In the genomic region with DNA sequence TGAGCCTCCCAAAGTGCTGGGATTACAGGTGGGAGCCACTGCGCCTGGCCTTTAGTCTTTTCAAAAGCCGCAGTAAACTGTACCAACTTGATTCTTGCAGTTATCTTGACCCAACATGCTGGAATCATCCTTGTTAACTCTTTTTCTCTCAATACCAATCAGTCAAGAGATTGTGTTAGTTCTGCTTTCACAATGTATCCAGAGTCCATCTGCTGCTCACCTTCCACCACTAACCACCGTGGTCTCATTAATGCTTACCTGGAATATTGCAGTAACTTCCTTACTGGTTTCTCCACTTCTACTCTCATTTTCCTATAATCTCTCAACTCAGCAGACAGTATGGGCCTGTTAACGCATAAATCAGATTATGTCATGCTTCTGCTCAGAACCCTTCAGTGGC, we compare ENCODE assay signal across 14 cellular contexts.
DNase-seq lines count a peak whose midpoint lies in the region; ATAC-seq and TF ChIP-seq lines count a peak whose summit lies in the region.
"Had no signal": no experiment of that assay in that cellular context is flagged by ENCODE, and none has a peak within 500 bp of the region (broad histone marks: within the 10 kb centered on the region; RNA-seq: fewer than 3 reads in every experiment).

No MANE protein-coding gene starts in this region.

- H3K27ac ChIP-seq in hepatocyte, result peak overlapping the region; percentile 25
- no peak overlapping the region for H3K27ac ChIP-seq in mesenchymal stem cell (ENCODE audit: low read length, poor library complexity, severe bottlenecking)
- H3K27ac ChIP-seq in Karpas-422 (ENCODE audit: low read length), result no peak overlapping the region
- H3K27ac ChIP-seq: 22Rv1, GM23248 had no signal

- POLR2A ChIA-PET in activated CD4-positive, alpha-beta T cell treated with anti-CD3 and anti-CD28 coated beads, Interleukin-2, amount 10 ng/mL, durations not matched to agents 7 days and 5 days (lab: Charles Lee), result no interaction called here

- ATAC-seq in GM21717 (IDR thresholded peaks at IDR 0.05; ENCODE audit: unreplicated experiment) (no peak), HG02759 (IDR thresholded peaks at IDR 0.05; ENCODE audit: unreplicated experiment) (no peak)

- H3K9ac ChIP-seq in mesenchymal stem cell (ENCODE audit: low read length) (no peak overlapping the region), Karpas-422 (ENCODE audit: low read length) (no peak overlapping the region)
- H3K9ac ChIP-seq: GM23248 had no signal

- H3K9me2 ChIP-seq in hepatocyte (replicated peaks; ENCODE audit: insufficient read depth), result no peaks in the 10 kb centered on the region
- H3K9me2 ChIP-seq in Karpas-422 (replicated peaks; ENCODE audit: insufficient read depth, low read length), result no peaks in the 10 kb centered on the region

- H3K4ac ChIP-seq in mesenchymal stem cell (ENCODE audit: low read depth in 1 of 2, low read length in 2 of 2), result no peak overlapping the region

- H3K18ac ChIP-seq in mesenchymal stem cell (ENCODE audit: low read depth in 1 of 2, low read length in 2 of 2), result no peak overlapping the region

- H3K9me3 ChIP-seq in hepatocyte (ENCODE audit: low read depth) (no peaks in the 10 kb centered on the region), mesenchymal stem cell (ENCODE audit: control insufficient read depth, low read length) (no peaks in the 10 kb centered on the region), Karpas-422 (ENCODE audit: low read length) (no peaks in the 10 kb centered on the region)

- CTCF ChIA-PET in activated CD4-positive, alpha-beta T cell treated with anti-CD3 and anti-CD28 coated beads, Interleukin-2, amount 10 ng/mL, durations not matched to agents 7 days and 5 days (lab: Charles Lee), result no interaction called here

- H2BK5ac ChIP-seq in mesenchymal stem cell (ENCODE audit: low read depth, low read length, poor library complexity, severe bottlenecking), result no peak overlapping the region

- H3K36me3 Mint-ChIP-seq in activated CD4-positive, alpha-beta T cell treated with anti-CD3 and anti-CD28 coated beads, Interleukin-2, amount 10 ng/mL, durations not matched to agents 7 days and 5 days (ENCODE audit: low read depth), result peaks cover 30% of the 10 kb centered on the region

- H2AK5ac ChIP-seq in mesenchymal stem cell (ENCODE audit: low read length, severe bottlenecking), result no peak overlapping the region

- no peak for DNase-seq in activated CD4-positive, alpha-beta T cell treated with anti-CD3 and anti-CD28 coated beads, Interleukin-2, amount 10 ng/mL, durations not matched to agents 7 days and 5 days
- no peak for DNase-seq in activated CD4-positive, alpha-beta T cell treated with anti-CD3 and anti-CD28 coated beads, Interleukin-2, amount 50 U/mL, for 4 hours
- peak; percentile 5 for DNase-seq in HuH-7 (ENCODE audit: low spot score)
- DNase-seq in hepatocyte (ENCODE audit: low spot score), result no peak
- DNase-seq in mesenchymal stem cell, result no peak
- no peak for DNase-seq in Karpas-422
- DNase-seq: DMS 273 treated with DMSO at 0.1 percent for 48 hours, EL, GM23248, H7 had no signal

- H2BK12ac ChIP-seq in mesenchymal stem cell (ENCODE audit: low read length in 2 of 2), result no peak overlapping the region

- TF ChIP-seq CTCF in hepatocyte (IDR thresholded peaks at IDR 0.05; ENCODE audit: poor library complexity), result no peak

- H3K4me1 ChIP-seq in hepatocyte (ENCODE audit: insufficient read depth) (no peaks in the 10 kb centered on the region), mesenchymal stem cell (ENCODE audit: control insufficient read depth, insufficient read depth, low read depth, low read length) (no peaks in the 10 kb centered on the region), Karpas-422 (ENCODE audit: low read length) (no peaks in the 10 kb centered on the region)

- H3K79me2 ChIP-seq in hepatocyte (peaks cover 8% of the 10 kb centered on the region), Karpas-422 (ENCODE audit: low read length) (peaks cover 47% of the 10 kb centered on the region)

- peak overlapping the region; percentile 66 for H4K8ac ChIP-seq in mesenchymal stem cell (ENCODE audit: low read length)

- H2BK15ac ChIP-seq in mesenchymal stem cell (ENCODE audit: low read depth, poor library complexity, severe bottlenecking), result no peak overlapping the region

- no peak overlapping the region for H3K4me3 ChIP-seq in hepatocyte
- no peak overlapping the region for H3K4me3 ChIP-seq in mesenchymal stem cell (ENCODE audit: insufficient read depth in 1 of 2, low read depth in 1 of 2, low read length in 2 of 2)
- H3K4me3 ChIP-seq in Karpas-422 (ENCODE audit: low read length), result no peak overlapping the region
- H3K4me3 ChIP-seq: GM23248 had no signal

- H3K4me1 Mint-ChIP-seq in activated CD4-positive, alpha-beta T cell treated with anti-CD3 and anti-CD28 coated beads, Interleukin-2, amount 10 ng/mL, durations not matched to agents 7 days and 5 days, result peaks cover 7% of the 10 kb centered on the region
- H3K4me1 Mint-ChIP-seq: CD14-positive monocyte had no signal

- H3K27ac Mint-ChIP-seq in activated CD4-positive, alpha-beta T cell treated with anti-CD3 and anti-CD28 coated beads, Interleukin-2, amount 10 ng/mL, durations not matched to agents 7 days and 5 days, result peak overlapping the region; percentile 72

- H2AFZ ChIP-seq in hepatocyte, result no peak overlapping the region
- H2AFZ ChIP-seq in mesenchymal stem cell (ENCODE audit: low read depth, low read length), result no peak overlapping the region
- H2AFZ ChIP-seq in Karpas-422 (ENCODE audit: low read length), result no peak overlapping the region
- H2AFZ ChIP-seq: GM23248 had no signal

- H3K23ac ChIP-seq in mesenchymal stem cell (ENCODE audit: low read length in 2 of 2), result no peak overlapping the region

- no peak overlapping the region for H4K91ac ChIP-seq in mesenchymal stem cell (ENCODE audit: low read length)

- peaks cover 17% of the 10 kb centered on the region for H3K79me1 ChIP-seq in mesenchymal stem cell (replicated peaks; ENCODE audit: low read length, poor library complexity, severe bottlenecking)

- H3K9me3 Mint-ChIP-seq in activated CD4-positive, alpha-beta T cell treated with anti-CD3 and anti-CD28 coated beads, Interleukin-2, amount 10 ng/mL, durations not matched to agents 7 days and 5 days, result no peaks in the 10 kb centered on the region
- H3K9me3 Mint-ChIP-seq: CD14-positive monocyte had no signal

- H3K36me3 ChIP-seq in hepatocyte (replicated peaks; ENCODE audit: insufficient read depth, low read depth) (peaks cover 9% of the 10 kb centered on the region), mesenchymal stem cell (ENCODE audit: control insufficient read depth in 1 of 2, insufficient read depth in 2 of 2, low read depth in 1 of 2, low read length in 2 of 2) (peaks cover 14 to 40% of the 10 kb centered on the region in 2 experiments), Karpas-422 (ENCODE audit: insufficient read depth, low read length) (peaks cover 78% of the 10 kb centered on the region)

- H3K14ac ChIP-seq in mesenchymal stem cell (ENCODE audit: low read length in 2 of 2), result no peak overlapping the region

- H3K4me2 ChIP-seq in hepatocyte, result no peak overlapping the region
- H3K4me2 ChIP-seq in mesenchymal stem cell (ENCODE audit: low read length, poor library complexity, severe bottlenecking), result no peak overlapping the region
- H3K4me2 ChIP-seq in Karpas-422 (ENCODE audit: low read depth, low read length, poor library complexity, severe bottlenecking), result no peak overlapping the region

- H3K27me3 ChIP-seq in hepatocyte (no peaks in the 10 kb centered on the region), mesenchymal stem cell (ENCODE audit: control insufficient read depth in 1 of 2, insufficient read depth in 1 of 2, low read length in 2 of 2) (no peaks in the 10 kb centered on the region), Karpas-422 (ENCODE audit: low read length) (no peaks in the 10 kb centered on the region)

- 88% methylated on average over 4 of the region's 4 CpGs for WGBS in hepatocyte (ENCODE audit: low lambda C conversion rate, missing lambda C conversion rate)
- WGBS in mesenchymal stem cell, result over 99% methylated on average over 4 of the region's 4 CpGs

- no peaks in the 10 kb centered on the region for H3K27me3 Mint-ChIP-seq in activated CD4-positive, alpha-beta T cell treated with anti-CD3 and anti-CD28 coated beads, Interleukin-2, amount 10 ng/mL, durations not matched to agents 7 days and 5 days

- no peak overlapping the region for H2BK120ac ChIP-seq in mesenchymal stem cell (ENCODE audit: low read depth, low read length)

- no peak overlapping the region for H3K4me3 Mint-ChIP-seq in activated CD4-positive, alpha-beta T cell treated with anti-CD3 and anti-CD28 coated beads, Interleukin-2, amount 10 ng/mL, durations not matched to agents 7 days and 5 days
- H3K4me3 Mint-ChIP-seq: CD14-positive monocyte had no signal

- H4K20me1 ChIP-seq in hepatocyte (ENCODE audit: insufficient read depth, poor library complexity, severe bottlenecking) (no peaks in the 10 kb centered on the region), Karpas-422 (ENCODE audit: insufficient read depth, low read depth, low read length) (no peaks in the 10 kb centered on the region)
